Comparison of ENCODE assay signal across 12 cellular contexts in genomic region chr4:2856266-2856665, GRCh38.
"Had no signal": no experiment of that assay in that cellular context is flagged by ENCODE, and none has a peak within 500 bp of the region (broad histone marks: within the 10 kb centered on the region; RNA-seq: fewer than 3 reads in every experiment).

No MANE protein-coding gene starts in this region.

- H3K27me3 Mint-ChIP-seq: activated CD4-positive, alpha-beta T cell treated with anti-CD3 and anti-CD28 coated beads for 36 hours; central memory CD8-positive, alpha-beta T cell had no signal

- DNase-seq: activated CD4-positive, alpha-beta T cell treated with anti-CD3 and anti-CD28 coated beads for 36 hours; activated gamma-delta T cell treated with Interleukin-2 at 50 U/mL for 16 hours; hypothalamus; nephron progenitor cell; sigmoid colon; stimulated activated CD4-positive, alpha-beta T cell treated with anti-CD3 and anti-CD28 coated beads, Interleukin-2, amount 100 ng/mL, for 24 hours; stimulated activated naive CD4-positive, alpha-beta T cell treated with Interleukin-2 at 50 U/mL for 16 hours; T-helper 9 cell had no signal

- ATAC-seq: activated CD4-positive, alpha-beta T cell treated with anti-CD3 and anti-CD28 coated beads for 36 hours; esophagus mucosa had no signal

- H3K27me3 ChIP-seq: sigmoid colon had no signal

- FAIRE-seq: urothelium cell line had no signal

- H3K9me3 ChIP-seq: sigmoid colon had no signal

- H3K4me3 ChIP-seq: lung, sigmoid colon had no signal

- H3K9me3 Mint-ChIP-seq: central memory CD8-positive, alpha-beta T cell had no signal

- H3K4me3 Mint-ChIP-seq: activated CD4-positive, alpha-beta T cell treated with anti-CD3 and anti-CD28 coated beads for 36 hours; central memory CD8-positive, alpha-beta T cell; nephron progenitor cell had no signal

- H3K27ac Mint-ChIP-seq: activated CD4-positive, alpha-beta T cell treated with anti-CD3 and anti-CD28 coated beads for 36 hours; nephron progenitor cell had no signal
